10 cellular contexts compared by ENCODE assay signal in the genomic region with DNA sequence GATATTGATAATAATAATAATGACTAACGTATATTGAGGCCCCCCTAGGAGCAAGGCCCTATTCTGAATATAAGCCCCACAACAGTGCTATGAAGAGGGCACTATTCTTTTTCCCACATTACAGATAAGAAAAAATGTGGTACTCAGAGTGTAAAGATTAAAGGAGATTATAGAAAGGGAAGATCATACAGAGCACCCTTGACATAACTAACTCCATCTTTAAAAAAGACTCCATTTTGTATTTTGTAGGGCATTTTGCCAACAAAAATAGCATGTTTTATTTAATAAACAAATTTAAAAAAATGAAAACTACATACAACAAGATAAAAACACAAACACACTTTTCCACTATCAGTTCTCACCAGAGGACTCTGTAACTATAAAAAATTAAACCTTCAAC. TPM values are rescaled to one million over a fixed set of nuclear protein-coding genes. Genes with fewer than 3 reads are reported as not detected.
"Had no signal": no experiment of that assay in that cellular context is flagged by ENCODE, and none has a peak within 500 bp of the region (broad histone marks: within the 10 kb centered on the region; RNA-seq: fewer than 3 reads in every experiment).

No MANE protein-coding gene starts in this region.

- H3K9me3 ChIP-seq: HAP-1 had no signal

- H3K4me3 ChIP-seq: GM23248, HAP-1, K562 had no signal

- H2AFZ ChIP-seq: GM23248 had no signal

- H3K4me3 Mint-ChIP-seq: HFFc6 had no signal

- H3K4me1 ChIP-seq: HAP-1 had no signal

- H3K27ac ChIP-seq: GM23248 had no signal

- H3K36me3 ChIP-seq: HAP-1 had no signal

- ATAC-seq: HCT116, K562 had no signal

- H3K27ac Mint-ChIP-seq: HFFc6 had no signal

- DNase-seq: GM23248, GOT3, H7, HFFc6, IMR-90 had no signal

- FAIRE-seq: HTR-8/SVneo, K562 had no signal

- H3K9ac ChIP-seq: GM23248 had no signal

RNA-seq across cellular contexts. Expression of a gene that starts 42.1 kb away (rescaled TPM):
- total RNA-seq: GM23248, HFFc6, K562 had no signal
- polyA plus RNA-seq: GM23248, K562 had no signal

RNA-seq across cellular contexts. Expression of a gene that starts 50.0 kb away (rescaled TPM):
- total RNA-seq: HT-29, K562 had no signal
- polyA plus RNA-seq: K562 had no signal
